In the genomic region with DNA sequence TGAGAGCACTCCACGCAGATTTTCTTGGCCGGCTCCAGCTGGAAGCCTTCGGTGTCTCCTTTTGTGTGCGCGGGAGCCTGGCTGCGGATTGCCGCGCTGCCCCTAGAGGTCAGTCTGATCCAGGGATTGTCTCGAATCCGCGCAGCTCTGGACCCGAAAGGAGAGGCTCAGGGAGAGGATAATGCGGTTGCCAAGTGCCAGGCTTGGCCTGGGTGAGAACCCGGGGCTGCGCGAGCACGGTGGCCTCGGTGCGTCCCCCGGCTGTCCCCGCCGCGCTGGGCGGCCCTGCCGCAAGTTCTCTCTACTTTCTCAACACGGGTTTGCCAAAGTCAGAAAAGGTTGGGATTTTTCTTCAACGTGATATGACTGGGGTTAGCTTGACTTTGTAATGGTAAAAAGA, we compare ENCODE assay signal across 8 cellular contexts.
DNase-seq lines count a peak whose midpoint lies in the region; ATAC-seq and TF ChIP-seq lines count a peak whose summit lies in the region.

No MANE protein-coding gene starts in this region.

- no peaks in the 10 kb centered on the region for H3F3A ChIP-seq in GM23338 (replicated peaks; ENCODE audit: low read depth)

- peak overlapping the region; percentile 27; the same call in 1 of the 2 replicates for H3K4me2 ChIP-seq in GM23338

- DNase-seq in Ammon's horn (ENCODE audit: low spot score), result peak; percentile 79
- peak; percentile 94 for DNase-seq in GM23338 (ENCODE audit: low spot score)
- DNase-seq in NCI-H460 (ENCODE audit: extremely low read depth, low read depth), result peak; percentile 72
- DNase-seq in T47D (ENCODE audit: low read depth in 1 of 2, low spot score in 1 of 2), result peak; percentile 83 to 87
- peak; percentile 5 for DNase-seq in kidney epithelial cell (ENCODE audit: low read depth)
- no peak for DNase-seq in tibial artery

- H3K4me3 Mint-ChIP-seq in GM23338, result no peak overlapping the region
- no peak overlapping the region for H3K4me3 Mint-ChIP-seq in stimulated activated memory B cell treated with anti-CD40 and anti-IgM and Interleukin-4, amounts not matched to agents 10 μg/mL and 1 μg/mL and 100 μg/mL, for 72 hours

- no peak overlapping the region for H3K27ac ChIP-seq in GM23338 (ENCODE audit: low read depth)
- no peak overlapping the region for H3K27ac ChIP-seq in tibial artery

- no peaks in the 10 kb centered on the region for H3K9me2 ChIP-seq in GM23338 (ENCODE audit: insufficient read depth)

- H3K27me3 ChIP-seq in GM23338 (ENCODE audit: insufficient read depth) (no peaks in the 10 kb centered on the region), kidney epithelial cell (ENCODE audit: control insufficient read depth, insufficient read depth, low read length) (no peaks in the 10 kb centered on the region), tibial artery (peaks cover 0 to 9% of the 10 kb centered on the region in 2 donors)

- peak; percentile 100 for ATAC-seq in GM23338
- ATAC-seq in GM21423 (IDR thresholded peaks at IDR 0.05; ENCODE audit: unreplicated experiment), result no peak
- no peak for ATAC-seq in stimulated activated memory B cell treated with anti-CD40 and anti-IgM and Interleukin-4, amounts not matched to agents 10 μg/mL and 1 μg/mL and 100 μg/mL, for 72 hours

- TF ChIP-seq CTCF in GM23338 (conservative IDR thresholded peaks at IDR 0.05; ENCODE audit: low read depth in 2 of 2), result peak; percentile 91 to 93
- TF ChIP-seq CTCF in kidney epithelial cell (IDR thresholded peaks at IDR 0.05; ENCODE audit: insufficient read depth, low read length, poor library complexity, severe bottlenecking), result peak; percentile 94
- peak; percentile 22 to 38 for TF ChIP-seq CTCF in tibial artery (IDR thresholded peaks at IDR 0.05)

- H3K4me3 ChIP-seq in GM23338 (no peak overlapping the region), kidney epithelial cell (ENCODE audit: low read depth, low read length) (no peak overlapping the region), tibial artery (no peak overlapping the region)

- peaks cover 6% of the 10 kb centered on the region for H3K36me3 ChIP-seq in GM23338 (ENCODE audit: insufficient read depth)
- H3K36me3 ChIP-seq in kidney epithelial cell (ENCODE audit: control insufficient read depth, insufficient read depth, low read length), result no peaks in the 10 kb centered on the region
- H3K36me3 ChIP-seq in tibial artery, result no peaks in the 10 kb centered on the region

- H3K9me3 Mint-ChIP-seq in GM23338, result peaks cover 13% of the 10 kb centered on the region
- peaks cover 2% of the 10 kb centered on the region for H3K9me3 Mint-ChIP-seq in stimulated activated memory B cell treated with anti-CD40 and anti-IgM and Interleukin-4, amounts not matched to agents 10 μg/mL and 1 μg/mL and 100 μg/mL, for 72 hours

- H3K4me1 Mint-ChIP-seq in GM23338, result no peaks in the 10 kb centered on the region
- H3K4me1 Mint-ChIP-seq in stimulated activated memory B cell treated with anti-CD40 and anti-IgM and Interleukin-4, amounts not matched to agents 10 μg/mL and 1 μg/mL and 100 μg/mL, for 72 hours, result no peaks in the 10 kb centered on the region

- no peaks in the 10 kb centered on the region for H3K9me3 ChIP-seq in tibial artery

- intact Hi-C loops in tibial artery (cut with DNase I; ENCODE audit: low total_unique reads), result no loop called here

- H3K27ac Mint-ChIP-seq in GM23338, result no peak overlapping the region
- no peak overlapping the region for H3K27ac Mint-ChIP-seq in stimulated activated memory B cell treated with anti-CD40 and anti-IgM and Interleukin-4, amounts not matched to agents 10 μg/mL and 1 μg/mL and 100 μg/mL, for 72 hours

- in situ Hi-C loops in T47D (cut with HindIII; ENCODE audit: low pct_unique_long_range_greater_than_20kb, low sequenced_read_pairs), result no loop called here

- H3K4me1 ChIP-seq in GM23338 (ENCODE audit: insufficient read depth) (no peaks in the 10 kb centered on the region), tibial artery (peaks cover 0 to 6% (median 0%) of the 10 kb centered on the region in 4 donors)

- peaks cover 6% of the 10 kb centered on the region for H3K36me3 Mint-ChIP-seq in GM23338 (ENCODE audit: low read depth)
- no peaks in the 10 kb centered on the region for H3K36me3 Mint-ChIP-seq in stimulated activated memory B cell treated with anti-CD40 and anti-IgM and Interleukin-4, amounts not matched to agents 10 μg/mL and 1 μg/mL and 100 μg/mL, for 72 hours

- H2AFZ ChIP-seq in GM23338, result no peak overlapping the region

- peaks cover 4% of the 10 kb centered on the region for H3K27me3 Mint-ChIP-seq in GM23338 (ENCODE audit: insufficient read depth, low read depth, poor library complexity)
- peaks cover 30% of the 10 kb centered on the region for H3K27me3 Mint-ChIP-seq in stimulated activated memory B cell treated with anti-CD40 and anti-IgM and Interleukin-4, amounts not matched to agents 10 μg/mL and 1 μg/mL and 100 μg/mL, for 72 hours

- H4K20me1 ChIP-seq in GM23338 (replicated peaks; ENCODE audit: insufficient read depth), result no peaks in the 10 kb centered on the region

- H3K79me2 ChIP-seq in GM23338 (replicated peaks; ENCODE audit: insufficient read depth), result no peaks in the 10 kb centered on the region

TF ChIP-seq in GM23338, 12 proteins besides CTCF, POLR2A, EP300 and RAD21 (continues in another document):
- TF ChIP-seq EZH2phosphoT487 (IDR thresholded peaks at IDR 0.05; ENCODE audit: unreplicated experiment) (no peak), ZNF331 (CRISPR knock-in tag; IDR thresholded peaks at IDR 0.05; ENCODE audit: low read depth) (no peak), CREB1 (CRISPR knock-in tag; IDR thresholded peaks at IDR 0.05; ENCODE audit: low read depth) (no peak), ZNF114 (CRISPR knock-in tag; IDR thresholded peaks at IDR 0.05) (no peak), STAT1 (IDR thresholded peaks at IDR 0.05; ENCODE audit: unreplicated experiment) (no peak), EZH2 (IDR thresholded peaks at IDR 0.05; ENCODE audit: low read depth, unreplicated experiment) (no peak)
- TF ChIP-seq, protein P1, sequence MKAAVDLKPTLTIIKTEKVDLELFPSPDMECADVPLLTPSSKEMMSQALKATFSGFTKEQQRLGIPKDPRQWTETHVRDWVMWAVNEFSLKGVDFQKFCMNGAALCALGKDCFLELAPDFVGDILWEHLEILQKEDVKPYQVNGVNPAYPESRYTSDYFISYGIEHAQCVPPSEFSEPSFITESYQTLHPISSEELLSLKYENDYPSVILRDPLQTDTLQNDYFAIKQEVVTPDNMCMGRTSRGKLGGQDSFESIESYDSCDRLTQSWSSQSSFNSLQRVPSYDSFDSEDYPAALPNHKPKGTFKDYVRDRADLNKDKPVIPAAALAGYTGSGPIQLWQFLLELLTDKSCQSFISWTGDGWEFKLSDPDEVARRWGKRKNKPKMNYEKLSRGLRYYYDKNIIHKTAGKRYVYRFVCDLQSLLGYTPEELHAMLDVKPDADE (IDR thresholded peaks at IDR 0.05), result no peak

Comparison
In these comparisons a context has a peak if more than half of its experiments do, and no peak if none do; other contexts are left out.
1. DNase-seq: peak in Ammon's horn (single experiment), GM23338 (single experiment), NCI-H460 (single experiment), T47D (2 of 2) and kidney epithelial cell (single experiment); none in tibial artery (0 of 2).
2. CTCF ChIP-seq: peak in every context shown above with its lines; median percentile 94 in kidney epithelial cell; 92 in GM23338; 30 in tibial artery.